Comparison of ENCODE assay signal across 1 cellular context in genomic region chr2:199973703-199974102, GRCh38.
TF ChIP-seq lines count a peak whose summit lies in the region.

No MANE protein-coding gene starts in this region.

TF ChIP-seq in HepG2, 621 proteins besides CTCF, POLR2A, EP300 and RAD21 (continues in another document):
- TF ChIP-seq KDM5A (IDR thresholded peaks at IDR 0.05; ENCODE audit: borderline replicate concordance, low read length), result peak; percentile 44; the same call in 1 of the 2 replicates
- no peak for TF ChIP-seq RARG (CRISPR knock-in tag; IDR thresholded peaks at IDR 0.05; ENCODE audit: low read depth)
- no peak for TF ChIP-seq SP2 (CRISPR knock-in tag; IDR thresholded peaks at IDR 0.05)
- no peak for TF ChIP-seq U2AF1 (optimal IDR thresholded peaks at IDR 0.05; ENCODE audit: low read depth, low read length)
- no peak for TF ChIP-seq ZNF329 (CRISPR knock-in tag; IDR thresholded peaks at IDR 0.05; ENCODE audit: low read depth)
- TF ChIP-seq ARID5B (CRISPR knock-in tag; IDR thresholded peaks at IDR 0.05), result 0 out of 2 replicates have a peak, but pooled peaks have one; percentile 19
- TF ChIP-seq REST (IDR thresholded peaks at IDR 0.05; ENCODE audit: borderline replicate concordance in 1 of 2, low read depth in 1 of 2, low read length in 2 of 2), result no peak
- 0 out of 4 replicates have a peak, but pooled peaks of 1 of the 2 experiments have one; percentile 41 for TF ChIP-seq KLF16 (CRISPR knock-in tag; IDR thresholded peaks at IDR 0.05)
- TF ChIP-seq ZNF737 (CRISPR knock-in tag; IDR thresholded peaks at IDR 0.05; ENCODE audit: borderline replicate concordance), result no peak
- peak; percentile 25; the same call in 1 of the 2 replicates for TF ChIP-seq MIXL1 (CRISPR knock-in tag; IDR thresholded peaks at IDR 0.05)
- peak; percentile 78 for TF ChIP-seq SMC3 (IDR thresholded peaks at IDR 0.05; ENCODE audit: low read length)
- no peak for TF ChIP-seq DNMT1 (CRISPR knock-in tag; IDR thresholded peaks at IDR 0.05)
- no peak for TF ChIP-seq ZFP62 (CRISPR knock-in tag; IDR thresholded peaks at IDR 0.05)
- TF ChIP-seq NFATC3 (CRISPR knock-in tag; IDR thresholded peaks at IDR 0.05), result no peak
- TF ChIP-seq STAG1 (CRISPR knock-in tag; IDR thresholded peaks at IDR 0.05), result peak; percentile 98
- TF ChIP-seq ZSCAN5A (CRISPR knock-in tag; IDR thresholded peaks at IDR 0.05; ENCODE audit: borderline replicate concordance), result no peak
- no peak for TF ChIP-seq SRSF1 (optimal IDR thresholded peaks at IDR 0.05; ENCODE audit: low read depth, low read length)
- no peak for TF ChIP-seq NFE2L1 (CRISPR knock-in tag; IDR thresholded peaks at IDR 0.05; ENCODE audit: borderline replicate concordance)
- TF ChIP-seq ZNF407 (CRISPR knock-in tag; IDR thresholded peaks at IDR 0.05; ENCODE audit: not compliant biosample characterization), result no peak
- no peak for TF ChIP-seq ZNF460 (CRISPR knock-in tag; IDR thresholded peaks at IDR 0.05; ENCODE audit: borderline replicate concordance)
- peak; percentile 34; the same call in 1 of the 2 replicates for TF ChIP-seq ELF3 (CRISPR knock-in tag; IDR thresholded peaks at IDR 0.05)
- TF ChIP-seq PRPF4 (IDR thresholded peaks at IDR 0.05; ENCODE audit: low read depth, low read length, poor library complexity, severe bottlenecking), result no peak
- TF ChIP-seq ZNF280B (CRISPR knock-in tag; IDR thresholded peaks at IDR 0.05; ENCODE audit: borderline replicate concordance), result no peak
- TF ChIP-seq ZSCAN31 (CRISPR knock-in tag; IDR thresholded peaks at IDR 0.05; ENCODE audit: low read depth), result no peak
- TF ChIP-seq PCBP1 (IDR thresholded peaks at IDR 0.05; ENCODE audit: borderline replicate concordance, low read depth, low read length), result no peak
- no peak for TF ChIP-seq PRMT3 (CRISPR knock-in tag; IDR thresholded peaks at IDR 0.05; ENCODE audit: borderline replicate concordance, low read depth)
- peak; percentile 20; the same call in 1 of the 2 replicates for TF ChIP-seq DRAP1 (CRISPR knock-in tag; IDR thresholded peaks at IDR 0.05)
- no peak for TF ChIP-seq ZNF263 (CRISPR knock-in tag; IDR thresholded peaks at IDR 0.05)
- no peak for TF ChIP-seq CHCHD3 (CRISPR knock-in tag; IDR thresholded peaks at IDR 0.05)
- no peak for TF ChIP-seq ZNF788 (CRISPR knock-in tag; IDR thresholded peaks at IDR 0.05; ENCODE audit: borderline replicate concordance)
- peak; percentile 33; the same call in 1 of the 2 replicates for TF ChIP-seq GATAD2A (CRISPR knock-in tag; IDR thresholded peaks at IDR 0.05)
- TF ChIP-seq SAP130 (CRISPR knock-in tag; IDR thresholded peaks at IDR 0.05; ENCODE audit: low read depth), result peak; percentile 14; the same call in 1 of the 2 replicates
- peak; percentile 12 for TF ChIP-seq ASH2L (IDR thresholded peaks at IDR 0.05; ENCODE audit: insufficient read length, low read depth, low read length)
- TF ChIP-seq ATF6 (CRISPR knock-in tag; conservative IDR thresholded peaks at IDR 0.05), result no peak
- no peak for TF ChIP-seq ZNF740 (CRISPR knock-in tag; IDR thresholded peaks at IDR 0.05)
